14 cellular contexts compared by ENCODE assay signal in the genomic region with DNA sequence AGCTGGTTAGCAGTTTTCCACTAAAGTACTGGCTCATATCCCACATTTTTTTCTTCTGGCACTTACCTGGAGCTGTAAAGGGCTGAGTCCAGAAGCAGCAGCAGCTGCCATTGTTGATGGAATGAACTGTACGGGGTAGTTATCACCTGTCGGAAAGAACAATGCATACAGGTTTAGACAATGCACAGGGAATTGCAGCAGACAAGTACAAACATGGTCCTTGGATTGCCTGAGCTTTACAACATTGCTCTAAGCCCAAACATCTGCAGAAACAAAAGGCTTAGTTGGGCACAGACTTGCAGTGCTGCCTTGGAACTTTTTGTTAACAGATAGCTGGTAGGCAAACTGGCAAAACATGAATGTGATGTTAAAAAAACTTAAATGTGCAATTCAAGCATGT.
DNase-seq lines count a peak whose midpoint lies in the region; ATAC-seq and TF ChIP-seq lines count a peak whose summit lies in the region.
"Had no signal": no experiment of that assay in that cellular context is flagged by ENCODE, and none has a peak within 500 bp of the region (broad histone marks: within the 10 kb centered on the region; RNA-seq: fewer than 3 reads in every experiment).

No MANE protein-coding gene starts in this region.

- H3K79me2 ChIP-seq in GM23338 (replicated peaks; ENCODE audit: insufficient read depth), result no peaks in the 10 kb centered on the region

- no peaks in the 10 kb centered on the region for H4K20me1 ChIP-seq in GM23338 (replicated peaks; ENCODE audit: insufficient read depth)

- ATAC-seq in GM23338, result no peak
- ATAC-seq: gastrocnemius medialis; stimulated activated naive CD8-positive, alpha-beta T cell treated with anti-CD3 and anti-CD28 coated beads, Interleukin-15, amount 100 ng/mL, for 72 hours had no signal

- H3K27ac ChIP-seq in epithelial cell of prostate, result peak overlapping the region; percentile 74
- H3K27ac ChIP-seq in GM23338 (ENCODE audit: low read depth), result no peak overlapping the region
- H3K27ac ChIP-seq: gastrocnemius medialis, WERI-Rb-1 had no signal

- peaks cover 3% of the 10 kb centered on the region; the same call in 1 of the 3 replicates for H3K4me1 Mint-ChIP-seq in GM23338
- H3K4me1 Mint-ChIP-seq: activated naive CD4-positive, alpha-beta T cell treated with anti-CD3 and anti-CD28 coated beads, Interleukin-2, amount 10 ng/mL, durations not matched to agents 7 days and 5 days; stimulated activated naive CD8-positive, alpha-beta T cell treated with anti-CD3 and anti-CD28 coated beads, Interleukin-15, amount 100 ng/mL, for 72 hours had no signal

- H3K27me3 ChIP-seq in GM23338 (ENCODE audit: insufficient read depth), result no peaks in the 10 kb centered on the region
- H3K27me3 ChIP-seq: gastrocnemius medialis had no signal

- H2AFZ ChIP-seq in GM23338, result no peak overlapping the region

- H3K4me3 ChIP-seq in GM23338, result no peak overlapping the region
- H3K4me3 ChIP-seq: gastrocnemius medialis had no signal

- no peaks in the 10 kb centered on the region for H3K9me3 Mint-ChIP-seq in GM23338

- H3K36me3 Mint-ChIP-seq in GM23338 (ENCODE audit: low read depth), result no peaks in the 10 kb centered on the region
- H3K36me3 Mint-ChIP-seq: activated naive CD4-positive, alpha-beta T cell treated with anti-CD3 and anti-CD28 coated beads, Interleukin-2, amount 10 ng/mL, durations not matched to agents 7 days and 5 days had no signal

- no peaks in the 10 kb centered on the region for H3K4me1 ChIP-seq in GM23338 (ENCODE audit: insufficient read depth)

- DNase-seq in COR-L47 (lab: John Stamatoyannopoulos, UW), result peak; percentile 95
- DNase-seq in NCI-H1417 (lab: John Stamatoyannopoulos, UW), result peak; percentile 75 to 97 (median 92)
- peak; percentile 98 to 99 for DNase-seq in NCI-H526 (lab: John Stamatoyannopoulos, UW)
- peak; percentile 86 for DNase-seq in epithelial cell of prostate (ENCODE audit: low read depth, low spot score)
- DNase-seq in stimulated activated CD4-positive, alpha-beta T cell treated with anti-CD3 and anti-CD28 coated beads, Interleukin-4, amount 100 ng/mL, for 24 hours, result no peak
- DNase-seq in activated naive CD4-positive, alpha-beta T cell treated with Interleukin-2 at 50 U/mL for 16 hours, result no peak
- no peak for DNase-seq in EL
- no peak for DNase-seq in GM23338 (ENCODE audit: low spot score)
- DNase-seq: activated naive CD4-positive, alpha-beta T cell treated with anti-CD3 and anti-CD28 coated beads, Interleukin-2, amount 10 ng/mL, durations not matched to agents 7 days and 5 days; endodermal cell; gastrocnemius medialis; mesenchymal stem cell; stimulated activated naive CD8-positive, alpha-beta T cell treated with anti-CD3 and anti-CD28 coated beads, Interleukin-15, amount 100 ng/mL, for 72 hours; WERI-Rb-1 had no signal

- H3K4me2 ChIP-seq in GM23338, result no peak overlapping the region

- no peaks in the 10 kb centered on the region for H3F3A ChIP-seq in GM23338 (replicated peaks; ENCODE audit: low read depth)

- H3K36me3 ChIP-seq in GM23338 (ENCODE audit: insufficient read depth), result no peaks in the 10 kb centered on the region
- H3K36me3 ChIP-seq: gastrocnemius medialis, WERI-Rb-1 had no signal

- H3K9me2 ChIP-seq in GM23338 (ENCODE audit: insufficient read depth), result no peaks in the 10 kb centered on the region

- no peak for TF ChIP-seq CTCF in GM23338 (conservative IDR thresholded peaks at IDR 0.05; ENCODE audit: low read depth in 2 of 2)

- H3K27me3 Mint-ChIP-seq in GM23338 (ENCODE audit: insufficient read depth, low read depth, poor library complexity), result peaks cover 2% of the 10 kb centered on the region
- H3K27me3 Mint-ChIP-seq: activated naive CD4-positive, alpha-beta T cell treated with anti-CD3 and anti-CD28 coated beads, Interleukin-2, amount 10 ng/mL, durations not matched to agents 7 days and 5 days; stimulated activated naive CD8-positive, alpha-beta T cell treated with anti-CD3 and anti-CD28 coated beads, Interleukin-15, amount 100 ng/mL, for 72 hours had no signal

- no peak overlapping the region for H3K27ac Mint-ChIP-seq in GM23338
- H3K27ac Mint-ChIP-seq: activated naive CD4-positive, alpha-beta T cell treated with anti-CD3 and anti-CD28 coated beads, Interleukin-2, amount 10 ng/mL, durations not matched to agents 7 days and 5 days; endodermal cell; stimulated activated naive CD8-positive, alpha-beta T cell treated with anti-CD3 and anti-CD28 coated beads, Interleukin-15, amount 100 ng/mL, for 72 hours had no signal

- no peak overlapping the region for H3K4me3 Mint-ChIP-seq in GM23338
- H3K4me3 Mint-ChIP-seq: activated naive CD4-positive, alpha-beta T cell treated with anti-CD3 and anti-CD28 coated beads, Interleukin-2, amount 10 ng/mL, durations not matched to agents 7 days and 5 days; endodermal cell; stimulated activated naive CD8-positive, alpha-beta T cell treated with anti-CD3 and anti-CD28 coated beads, Interleukin-15, amount 100 ng/mL, for 72 hours had no signal

TF ChIP-seq in GM23338, 12 proteins besides CTCF, POLR2A, EP300 and RAD21 (continues in another document):
- TF ChIP-seq ZNF114 (CRISPR knock-in tag; IDR thresholded peaks at IDR 0.05) (no peak), NANOG (IDR thresholded peaks at IDR 0.05; ENCODE audit: borderline replicate concordance) (no peak), CREB1 (CRISPR knock-in tag; IDR thresholded peaks at IDR 0.05; ENCODE audit: low read depth) (no peak), REST (IDR thresholded peaks at IDR 0.05; ENCODE audit: unreplicated experiment) (no peak), ETS1 (IDR thresholded peaks at IDR 0.05) (no peak), JUNB (IDR thresholded peaks at IDR 0.05; ENCODE audit: unreplicated experiment) (no peak)

Comparison
In these comparisons a context has a peak if more than half of its experiments do, and no peak if none do; other contexts are left out.
1. DNase-seq: peak in COR-L47 (single experiment), NCI-H1417 (3 of 3), NCI-H526 (2 of 2) and epithelial cell of prostate (single experiment); none in stimulated activated CD4-positive, alpha-beta T cell treated with anti-CD3 and anti-CD28 coated beads, Interleukin-4, amount 100 ng/mL, for 24 hours (single experiment), activated naive CD4-positive, alpha-beta T cell treated with Interleukin-2 at 50 U/mL for 16 hours (single experiment), EL (single experiment) and GM23338 (single experiment).